ENCODE assay signal across 15 cellular contexts in the genomic region with DNA sequence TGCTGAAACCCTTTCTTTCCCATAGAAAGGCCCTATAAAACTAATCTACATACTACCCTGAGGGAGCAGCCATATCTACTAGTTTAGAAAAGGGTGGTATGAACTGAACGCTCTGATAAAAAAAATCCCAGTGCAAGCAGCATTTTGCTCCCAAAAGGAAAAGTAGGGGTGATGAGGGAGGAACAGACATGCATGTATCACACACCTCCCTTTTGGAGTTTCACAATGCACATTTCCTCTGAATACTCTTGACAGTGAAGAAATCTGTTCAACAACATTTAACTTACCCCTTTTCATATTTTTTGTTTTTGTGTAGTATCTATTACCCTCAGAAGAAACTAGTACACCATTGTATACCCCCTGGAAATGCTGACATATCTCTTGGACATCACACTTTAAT.
DNase-seq lines count a peak whose midpoint lies in the region; ATAC-seq and TF ChIP-seq lines count a peak whose summit lies in the region.
"Had no signal": no experiment of that assay in that cellular context is flagged by ENCODE, and none has a peak within 500 bp of the region (broad histone marks: within the 10 kb centered on the region; RNA-seq: fewer than 3 reads in every experiment).

No MANE protein-coding gene starts in this region.

- TF ChIP-seq CTCF in OCI-LY1 (IDR thresholded peaks at IDR 0.05; ENCODE audit: low read length) (no peak), transverse colon (IDR thresholded peaks at IDR 0.05) (no peak), ovary (IDR thresholded peaks at IDR 0.05) (no peak)

- peaks cover 59% of the 10 kb centered on the region for H3K4me1 ChIP-seq in OCI-LY1 (ENCODE audit: insufficient read depth, low read length, severe bottlenecking)
- H3K4me1 ChIP-seq in transverse colon, result peaks cover 0 to 24% (median 9%) of the 10 kb centered on the region in 4 donors
- H3K4me1 ChIP-seq in ovary (ENCODE audit: insufficient read depth), result no peaks in the 10 kb centered on the region

- intact Hi-C loops in transverse colon (cut with DNase I; ENCODE audit: low total_unique reads), result no loop called here
- intact Hi-C loops in ovary (cut with DNase I), result no loop called here

- H3K9me3 ChIP-seq in OCI-LY1 (ENCODE audit: low read length) (peaks cover 2% of the 10 kb centered on the region; the same call in 1 of the 2 replicates), transverse colon (no peaks in the 10 kb centered on the region), ovary (no peaks in the 10 kb centered on the region)

- H3K27me3 ChIP-seq in OCI-LY1 (ENCODE audit: insufficient read depth, low read length) (no peaks in the 10 kb centered on the region), transverse colon (no peaks in the 10 kb centered on the region), ovary (no peaks in the 10 kb centered on the region)

- DNase-seq in SKM-1 treated with dmso at 0.1 percent for 144 hours (lab: John Stamatoyannopoulos, UW; ENCODE audit: unreplicated experiment) (peak; percentile 69), SKM-1 (lab: John Stamatoyannopoulos, UW; ENCODE audit: unreplicated experiment) (no peak), iris pigment epithelial cell (ENCODE audit: low read depth) (peak; percentile 39), transverse colon (no peak), NCI-H2029 (lab: John Stamatoyannopoulos, UW) (no peak), ovary (no peak)
- DNase-seq: activated CD8-positive, alpha-beta T cell treated with anti-CD3 and anti-CD28 coated beads, Interleukin-2, amount 10 ng/mL, durations not matched to agents 7 days and 5 days; endodermal cell; NCI-H446 treated with DMSO at 0.1 percent for 48 hours; posterior cingulate gyrus; stimulated activated CD4-positive, alpha-beta T cell treated with anti-CD3 and anti-CD28 coated beads, Interleukin-12 subunit alpha, Interleukin-12 subunit beta, amount 100 ng/mL, for 4 hours; stimulated activated naive CD4-positive, alpha-beta T cell treated with Interleukin-2 at 50 U/mL for 16 hours; SW 1271 had no signal

- H3K27ac ChIP-seq in OCI-LY1 (ENCODE audit: low read depth, low read length, poor library complexity, severe bottlenecking) (peak overlapping the region; percentile 98), transverse colon (peak overlapping the region; percentile 63 to 74 (median 66)), ovary (no peak overlapping the region)

- no peaks in the 10 kb centered on the region for H3K79me2 ChIP-seq in OCI-LY1 (ENCODE audit: insufficient read depth, low read length)

- in situ Hi-C loops in transverse colon (cut with MboI; ENCODE audit: low pct_ligation_motif_present in 1 of 4, low pct_unique_long_range_greater_than_20kb in 1 of 4, low sequenced_read_pairs in 3 of 4), result no loop called here

- peak overlapping the region; percentile 64; the same call in 1 of the 2 replicates for H2AFZ ChIP-seq in OCI-LY1 (ENCODE audit: low read length)

- H4K20me1 ChIP-seq in OCI-LY1 (ENCODE audit: insufficient read depth, low read length), result no peaks in the 10 kb centered on the region

- TF ChIP-seq EP300 in transverse colon (IDR thresholded peaks at IDR 0.05; ENCODE audit: low read depth), result no peak
- TF ChIP-seq EP300 in ovary (IDR thresholded peaks at IDR 0.05), result no peak

- H3K36me3 ChIP-seq in OCI-LY1 (ENCODE audit: insufficient read depth, low read length), result no peaks in the 10 kb centered on the region
- no peaks in the 10 kb centered on the region for H3K36me3 ChIP-seq in transverse colon
- H3K36me3 ChIP-seq in ovary, result no peaks in the 10 kb centered on the region

- 75 to 88% methylated on average over 1 of the region's 1 CpG for WGBS in transverse colon (ENCODE audit: low coverage in 1 of 2), 2 donors
- 76 to 89% (median 78%) methylated on average over 1 of the region's 1 CpG for WGBS in ovary, 3 donors

- H3K9me2 ChIP-seq in OCI-LY1 (ENCODE audit: low read depth, low read length), result no peaks in the 10 kb centered on the region

- H3F3A ChIP-seq in OCI-LY1 (ENCODE audit: insufficient read depth, low read length), result 0 out of 2 replicates have a peak, but pooled peaks cover 7% of the 10 kb centered on the region

- no peak for ATAC-seq in SK-N-SH treated with all-trans-retinoic acid at 6 μM for 48 hours
- ATAC-seq: activated CD8-positive, alpha-beta T cell treated with anti-CD3 and anti-CD28 coated beads, Interleukin-2, amount 10 ng/mL, durations not matched to agents 7 days and 5 days had no signal

- TF ChIP-seq POLR2A in transverse colon (IDR thresholded peaks at IDR 0.05) (no peak), ovary (IDR thresholded peaks at IDR 0.05) (no peak)

- peak overlapping the region; percentile 34; the same call in 1 of the 2 replicates for H3K9ac ChIP-seq in OCI-LY1 (ENCODE audit: low read length)

- H3K4me3 ChIP-seq in OCI-LY1 (ENCODE audit: low read depth, low read length, poor library complexity, severe bottlenecking) (peak overlapping the region; percentile 26), transverse colon (no peak overlapping the region), ovary (no peak overlapping the region)

- H3K4me2 ChIP-seq in OCI-LY1 (ENCODE audit: low read length), result peak overlapping the region; percentile 65

TF ChIP-seq in SK-N-SH treated with all-trans-retinoic acid at 6 μM for 48 hours, 23 proteins besides CTCF, POLR2A, EP300 and RAD21 (continues in another document):
- no peak for TF ChIP-seq ZNF70 (CRISPR knock-in tag; IDR thresholded peaks at IDR 0.05)
- no peak for TF ChIP-seq BACH2 (CRISPR knock-in tag; IDR thresholded peaks at IDR 0.05; ENCODE audit: borderline replicate concordance)
- no peak for TF ChIP-seq ZNF565 (CRISPR knock-in tag; conservative IDR thresholded peaks at IDR 0.05; ENCODE audit: low read depth)
- no peak for TF ChIP-seq ZC3H10 (CRISPR knock-in tag; IDR thresholded peaks at IDR 0.05)
- TF ChIP-seq CSDC2 (CRISPR knock-in tag; IDR thresholded peaks at IDR 0.05), result no peak
- TF ChIP-seq TOX (CRISPR knock-in tag; IDR thresholded peaks at IDR 0.05; ENCODE audit: borderline replicate concordance), result no peak
- no peak for TF ChIP-seq ESRRG (CRISPR knock-in tag; IDR thresholded peaks at IDR 0.05)
- TF ChIP-seq ZFP3 (CRISPR knock-in tag; IDR thresholded peaks at IDR 0.05), result no peak
- TF ChIP-seq, protein P1, sequence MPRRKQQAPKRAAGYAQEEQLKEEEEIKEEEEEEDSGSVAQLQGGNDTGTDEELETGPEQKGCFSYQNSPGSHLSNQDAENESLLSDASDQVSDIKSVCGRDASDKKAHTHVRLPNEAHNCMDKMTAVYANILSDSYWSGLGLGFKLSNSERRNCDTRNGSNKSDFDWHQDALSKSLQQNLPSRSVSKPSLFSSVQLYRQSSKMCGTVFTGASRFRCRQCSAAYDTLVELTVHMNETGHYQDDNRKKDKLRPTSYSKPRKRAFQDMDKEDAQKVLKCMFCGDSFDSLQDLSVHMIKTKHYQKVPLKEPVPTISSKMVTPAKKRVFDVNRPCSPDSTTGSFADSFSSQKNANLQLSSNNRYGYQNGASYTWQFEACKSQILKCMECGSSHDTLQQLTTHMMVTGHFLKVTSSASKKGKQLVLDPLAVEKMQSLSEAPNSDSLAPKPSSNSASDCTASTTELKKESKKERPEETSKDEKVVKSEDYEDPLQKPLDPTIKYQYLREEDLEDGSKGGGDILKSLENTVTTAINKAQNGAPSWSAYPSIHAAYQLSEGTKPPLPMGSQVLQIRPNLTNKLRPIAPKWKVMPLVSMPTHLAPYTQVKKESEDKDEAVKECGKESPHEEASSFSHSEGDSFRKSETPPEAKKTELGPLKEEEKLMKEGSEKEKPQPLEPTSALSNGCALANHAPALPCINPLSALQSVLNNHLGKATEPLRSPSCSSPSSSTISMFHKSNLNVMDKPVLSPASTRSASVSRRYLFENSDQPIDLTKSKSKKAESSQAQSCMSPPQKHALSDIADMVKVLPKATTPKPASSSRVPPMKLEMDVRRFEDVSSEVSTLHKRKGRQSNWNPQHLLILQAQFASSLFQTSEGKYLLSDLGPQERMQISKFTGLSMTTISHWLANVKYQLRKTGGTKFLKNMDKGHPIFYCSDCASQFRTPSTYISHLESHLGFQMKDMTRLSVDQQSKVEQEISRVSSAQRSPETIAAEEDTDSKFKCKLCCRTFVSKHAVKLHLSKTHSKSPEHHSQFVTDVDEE (CRISPR knock-in tag; IDR thresholded peaks at IDR 0.05), result no peak
- no peak for TF ChIP-seq ZFP30 (CRISPR knock-in tag; IDR thresholded peaks at IDR 0.05)
- TF ChIP-seq, protein P2, sequence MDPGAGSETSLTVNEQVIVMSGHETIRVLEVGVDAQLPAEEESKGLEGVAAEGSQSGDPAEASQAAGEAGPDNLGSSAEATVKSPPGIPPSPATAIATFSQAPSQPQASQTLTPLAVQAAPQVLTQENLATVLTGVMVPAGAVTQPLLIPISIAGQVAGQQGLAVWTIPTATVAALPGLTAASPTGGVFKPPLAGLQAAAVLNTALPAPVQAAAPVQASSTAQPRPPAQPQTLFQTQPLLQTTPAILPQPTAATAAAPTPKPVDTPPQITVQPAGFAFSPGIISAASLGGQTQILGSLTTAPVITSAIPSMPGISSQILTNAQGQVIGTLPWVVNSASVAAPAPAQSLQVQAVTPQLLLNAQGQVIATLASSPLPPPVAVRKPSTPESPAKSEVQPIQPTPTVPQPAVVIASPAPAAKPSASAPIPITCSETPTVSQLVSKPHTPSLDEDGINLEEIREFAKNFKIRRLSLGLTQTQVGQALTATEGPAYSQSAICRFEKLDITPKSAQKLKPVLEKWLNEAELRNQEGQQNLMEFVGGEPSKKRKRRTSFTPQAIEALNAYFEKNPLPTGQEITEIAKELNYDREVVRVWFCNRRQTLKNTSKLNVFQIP (CRISPR knock-in tag; IDR thresholded peaks at IDR 0.05; ENCODE audit: borderline replicate concordance, low read depth), result no peak
- TF ChIP-seq ISL1 (CRISPR knock-in tag; IDR thresholded peaks at IDR 0.05), result no peak
- TF ChIP-seq PPARA (CRISPR knock-in tag; IDR thresholded peaks at IDR 0.05; ENCODE audit: borderline replicate concordance), result no peak
- TF ChIP-seq, protein P3, sequence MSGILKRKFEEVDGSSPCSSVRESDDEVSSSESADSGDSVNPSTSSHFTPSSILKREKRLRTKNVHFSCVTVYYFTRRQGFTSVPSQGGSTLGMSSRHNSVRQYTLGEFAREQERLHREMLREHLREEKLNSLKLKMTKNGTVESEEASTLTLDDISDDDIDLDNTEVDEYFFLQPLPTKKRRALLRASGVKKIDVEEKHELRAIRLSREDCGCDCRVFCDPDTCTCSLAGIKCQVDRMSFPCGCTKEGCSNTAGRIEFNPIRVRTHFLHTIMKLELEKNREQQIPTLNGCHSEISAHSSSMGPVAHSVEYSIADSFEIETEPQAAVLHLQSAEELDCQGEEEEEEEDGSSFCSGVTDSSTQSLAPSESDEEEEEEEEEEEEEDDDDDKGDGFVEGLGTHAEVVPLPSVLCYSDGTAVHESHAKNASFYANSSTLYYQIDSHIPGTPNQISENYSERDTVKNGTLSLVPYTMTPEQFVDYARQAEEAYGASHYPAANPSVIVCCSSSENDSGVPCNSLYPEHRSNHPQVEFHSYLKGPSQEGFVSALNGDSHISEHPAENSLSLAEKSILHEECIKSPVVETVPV (CRISPR knock-in tag; IDR thresholded peaks at IDR 0.05), result no peak
- no peak for TF ChIP-seq TCF4 (CRISPR knock-in tag; IDR thresholded peaks at IDR 0.05; ENCODE audit: borderline replicate concordance)

Comparison
In these comparisons a context has a peak if more than half of its experiments do, and no peak if none do; other contexts are left out.
1. DNase-seq: peak in SKM-1 treated with dmso at 0.1 percent for 144 hours (single experiment) and iris pigment epithelial cell (single experiment); none in SKM-1 (single experiment), transverse colon (single experiment), NCI-H2029 (single experiment) and ovary (0 of 5).
2. H3K27ac ChIP-seq: peak in OCI-LY1 (single experiment) and transverse colon (4 of 4); none in ovary (0 of 2).